16 cellular contexts compared by ENCODE assay signal in genomic region chr13:93496985-93497673, GRCh38.
DNase-seq lines count a peak whose midpoint lies in the region; ATAC-seq lines count a peak whose summit lies in the region.
"Had no signal": no experiment of that assay in that cellular context is flagged by ENCODE, and none has a peak within 500 bp of the region (broad histone marks: within the 10 kb centered on the region; RNA-seq: fewer than 3 reads in every experiment).

No MANE protein-coding gene starts in this region.

- H3K18ac ChIP-seq in mesendoderm (ENCODE audit: low read length) = peak overlapping the region; percentile 87

- H3K9ac ChIP-seq in mesendoderm (ENCODE audit: low read length) = no peak overlapping the region

- no CpG with 5 or more reads among the region's 8 CpGs for WGBS in mesendoderm (ENCODE audit: extremely low coverage, insufficient coverage, low lambda C conversion rate)

- DNase-seq in DMS79 treated with DMSO at 0.1 percent for 48 hours (lab: John Stamatoyannopoulos, UW) (peak; percentile 83), NCI-H187 (lab: John Stamatoyannopoulos, UW) (peak; percentile 47 to 65), SHP77 (lab: John Stamatoyannopoulos, UW) (peak; percentile 62 to 72), mesendoderm (peak; percentile 8), AML-193 (lab: John Stamatoyannopoulos, UW) (no peak)
- DNase-seq: activated CD4-positive, alpha-beta T cell treated with anti-CD3 and anti-CD28 coated beads, Interleukin-2, amount 50 U/mL, for 4 hours; colonic mucosa; KBM-7; left ventricle myocardium superior; sigmoid colon; stimulated activated naive CD4-positive, alpha-beta T cell treated with Interleukin-2 at 50 U/mL for 16 hours had no signal

- H3K27me3 ChIP-seq in mesendoderm (ENCODE audit: insufficient read depth, low read length, poor library complexity) = no peaks in the 10 kb centered on the region
- H3K27me3 ChIP-seq: colonic mucosa, sigmoid colon had no signal

- peak overlapping the region; percentile 45 for H2BK120ac ChIP-seq in mesendoderm (ENCODE audit: low read depth, low read length)

- peak overlapping the region; percentile 44 for H3K56ac ChIP-seq in mesendoderm (ENCODE audit: low read length)

- no peaks in the 10 kb centered on the region for H3K36me3 ChIP-seq in mesendoderm (ENCODE audit: control insufficient read depth, insufficient read depth, low read length)
- H3K36me3 ChIP-seq: colonic mucosa, sigmoid colon had no signal

- H2BK5ac ChIP-seq in mesendoderm (ENCODE audit: low read length) = no peak overlapping the region

- peak overlapping the region; percentile 28 for H4K8ac ChIP-seq in mesendoderm (ENCODE audit: low read depth, low read length)

- peaks cover 2% of the 10 kb centered on the region for H3K4me1 ChIP-seq in mesendoderm (ENCODE audit: control insufficient read depth, low read depth, low read length)
- H3K4me1 ChIP-seq: colonic mucosa, sigmoid colon had no signal

- H3K27ac ChIP-seq in mesendoderm (ENCODE audit: low read depth, low read length) = no peak overlapping the region
- H3K27ac ChIP-seq: colonic mucosa, RWPE1, sigmoid colon had no signal

- ATAC-seq in GM21447 (IDR thresholded peaks at IDR 0.05; ENCODE audit: unreplicated experiment) (no peak), GM18909 (IDR thresholded peaks at IDR 0.05; ENCODE audit: poor library complexity, unreplicated experiment) (no peak), GM18861 (IDR thresholded peaks at IDR 0.05; ENCODE audit: unreplicated experiment) (no peak)
- ATAC-seq: left ventricle myocardium superior; natural killer cell treated with Interleukin-12 subunit alpha and Interleukin-12 subunit beta and Interleukin-15 and Interleukin-18, amount 100 ng/mL, for 72 hours had no signal

- peaks cover 3% of the 10 kb centered on the region for H3K79me2 ChIP-seq in mesendoderm (ENCODE audit: control insufficient read depth, insufficient read depth, low read length)

- H3K4ac ChIP-seq in mesendoderm (ENCODE audit: low read depth, low read length) = no peak overlapping the region

- H3K23ac ChIP-seq in mesendoderm (ENCODE audit: low read length) = no peak overlapping the region

- H2AK5ac ChIP-seq in mesendoderm (ENCODE audit: low read length) = no peak overlapping the region

- no peak overlapping the region for H4K5ac ChIP-seq in mesendoderm (ENCODE audit: low read length)

- no peak overlapping the region for H2BK15ac ChIP-seq in mesendoderm (replicated peaks; ENCODE audit: low read depth)

- H3K4me3 ChIP-seq in mesendoderm (ENCODE audit: low read length) = no peak overlapping the region
- H3K4me3 ChIP-seq: colonic mucosa, sigmoid colon had no signal

- H3K79me1 ChIP-seq in mesendoderm (ENCODE audit: low read length) = peaks cover 6% of the 10 kb centered on the region

- no peak overlapping the region for H3K4me2 ChIP-seq in mesendoderm (ENCODE audit: low read length)

Comparison
In these comparisons a context has a peak if more than half of its experiments do, and no peak if none do; other contexts are left out.
1. DNase-seq: peak in DMS79 treated with DMSO at 0.1 percent for 48 hours (single experiment), NCI-H187 (2 of 2), SHP77 (2 of 2) and mesendoderm (single experiment); none in AML-193 (0 of 2).